Comparison of ENCODE assay signal across 12 cellular contexts in the genomic region with DNA sequence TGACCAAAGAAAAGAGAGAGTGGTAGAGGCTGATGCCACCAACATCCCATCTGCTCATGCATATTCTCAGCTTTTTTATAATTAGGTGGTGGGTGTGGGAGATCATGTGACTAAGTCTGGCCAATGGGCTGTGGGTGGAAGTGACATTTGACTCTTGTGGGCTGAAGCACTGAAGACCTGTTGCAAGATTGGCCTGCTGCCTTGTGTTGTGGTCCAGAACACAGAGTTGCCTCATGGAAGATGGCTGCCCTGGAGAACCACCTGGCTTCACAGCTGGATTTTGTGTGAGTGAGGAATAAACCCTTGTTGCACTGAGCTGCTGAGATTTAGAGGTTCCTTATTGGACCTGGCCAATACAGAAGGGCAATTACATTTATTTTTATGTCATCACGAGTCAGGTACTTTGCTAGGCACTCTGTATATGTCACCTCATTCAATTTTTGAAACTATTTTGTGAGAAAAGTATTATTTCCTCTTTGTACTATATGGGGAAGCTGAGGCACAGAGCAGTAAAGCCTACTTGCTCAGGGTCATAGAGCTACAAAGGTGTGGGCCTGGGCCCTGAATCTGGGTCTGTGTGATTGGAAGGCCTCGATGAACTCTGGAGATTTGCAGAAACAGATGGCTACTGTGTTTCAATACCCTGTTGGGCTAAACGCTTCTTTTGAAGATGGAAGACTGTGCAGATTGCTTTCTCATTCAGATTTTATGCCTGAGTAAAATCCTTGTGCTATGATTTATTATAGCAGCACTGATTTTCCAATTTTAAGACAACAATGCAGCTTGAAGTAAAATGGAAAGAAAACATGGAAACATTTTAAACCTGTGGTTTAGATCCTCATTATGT.
DNase-seq lines count a peak whose midpoint lies in the region; ATAC-seq and TF ChIP-seq lines count a peak whose summit lies in the region.
"Had no signal": no experiment of that assay in that cellular context is flagged by ENCODE, and none has a peak within 500 bp of the region (broad histone marks: within the 10 kb centered on the region; RNA-seq: fewer than 3 reads in every experiment).

No MANE protein-coding gene starts in this region.

- no peaks in the 10 kb centered on the region for H3K36me3 Mint-ChIP-seq in GM23338 (ENCODE audit: low read depth)
- H3K36me3 Mint-ChIP-seq in T-helper 2 cell treated with Interferon-gamma antibody and Interleukin-4, amounts not matched to agents 5 μg/mL and 100 μg/mL, for 36 hours (ENCODE audit: low read depth): no peaks in the 10 kb centered on the region
- H3K36me3 Mint-ChIP-seq: mesothelial cell of epicardium had no signal

- no peaks in the 10 kb centered on the region for H3K9me3 Mint-ChIP-seq in GM23338
- no peaks in the 10 kb centered on the region for H3K9me3 Mint-ChIP-seq in T-helper 2 cell treated with Interferon-gamma antibody and Interleukin-4, amounts not matched to agents 5 μg/mL and 100 μg/mL, for 36 hours
- H3K9me3 Mint-ChIP-seq: activated CD4-positive, alpha-beta memory T cell treated with anti-CD3 and anti-CD28 coated beads, Interleukin-2, amount 10 ng/mL, durations not matched to agents 7 days and 5 days; mesothelial cell of epicardium had no signal

- TF ChIP-seq CTCF in GM23338 (conservative IDR thresholded peaks at IDR 0.05; ENCODE audit: low read depth in 2 of 2): no peak
- no peak for TF ChIP-seq CTCF in OCI-LY7 (conservative IDR thresholded peaks at IDR 0.05; ENCODE audit: low read length)
- no peak for TF ChIP-seq CTCF in ovary (IDR thresholded peaks at IDR 0.05)

- no peaks in the 10 kb centered on the region for H3K27me3 ChIP-seq in GM23338 (ENCODE audit: insufficient read depth)
- H3K27me3 ChIP-seq in ovary: no peaks in the 10 kb centered on the region

- H3K4me1 ChIP-seq in GM23338 (ENCODE audit: insufficient read depth) (no peaks in the 10 kb centered on the region; the same call in 1 of the 2 replicates), OCI-LY7 (ENCODE audit: insufficient read depth, low read length, poor library complexity, severe bottlenecking) (peaks cover 24% of the 10 kb centered on the region), ovary (ENCODE audit: insufficient read depth) (no peaks in the 10 kb centered on the region)

- TSS peak; percentile 94 for BruUV-seq in OCI-LY7 (replicated peaks; lab: Mats Ljungman, UMichigan)

- no peak overlapping the region for H3K4me2 ChIP-seq in GM23338
- peak overlapping the region; percentile 25 for H3K4me2 ChIP-seq in OCI-LY7 (ENCODE audit: low read length)

- H3K9me3 ChIP-seq in OCI-LY7 (ENCODE audit: low read length) (no peaks in the 10 kb centered on the region), ovary (no peaks in the 10 kb centered on the region)

- H3K79me2 ChIP-seq in GM23338 (replicated peaks; ENCODE audit: insufficient read depth) (no peaks in the 10 kb centered on the region), OCI-LY7 (ENCODE audit: insufficient read depth, low read depth, low read length) (no peaks in the 10 kb centered on the region)

- no peak overlapping the region for H3K27ac Mint-ChIP-seq in GM23338
- no peak overlapping the region for H3K27ac Mint-ChIP-seq in T-helper 2 cell treated with Interferon-gamma antibody and Interleukin-4, amounts not matched to agents 5 μg/mL and 100 μg/mL, for 36 hours
- H3K27ac Mint-ChIP-seq: activated CD4-positive, alpha-beta memory T cell treated with anti-CD3 and anti-CD28 coated beads, Interleukin-2, amount 10 ng/mL, durations not matched to agents 7 days and 5 days; mesothelial cell of epicardium had no signal

- H3K4me3 ChIP-seq in GM23338 (no peak overlapping the region), OCI-LY7 (ENCODE audit: low read depth, low read length, poor library complexity, severe bottlenecking) (no peak overlapping the region), ovary (no peak overlapping the region)

- POLR2A ChIA-PET in OCI-LY7 (lab: Charles Lee): interaction anchor here (0.7 to 1.1 kb wide), 2 partner anchors 16 to 21 kb away, joined by 3 to 4 read pairs; no protein-coding TSS in a partner anchor

- 76 to 84% (median 76%) methylated on average over 3 of the region's 3 CpGs for WGBS in ovary, 3 donors

- H3K27ac ChIP-seq in GM23338 (ENCODE audit: low read depth) (no peak overlapping the region), OCI-LY7 (ENCODE audit: low read depth, low read length, poor library complexity, severe bottlenecking) (no peak overlapping the region), ovary (no peak overlapping the region)

- no peak overlapping the region for H3K4me3 Mint-ChIP-seq in GM23338
- no peak overlapping the region for H3K4me3 Mint-ChIP-seq in T-helper 2 cell treated with Interferon-gamma antibody and Interleukin-4, amounts not matched to agents 5 μg/mL and 100 μg/mL, for 36 hours
- H3K4me3 Mint-ChIP-seq: activated CD4-positive, alpha-beta memory T cell treated with anti-CD3 and anti-CD28 coated beads, Interleukin-2, amount 10 ng/mL, durations not matched to agents 7 days and 5 days; mesothelial cell of epicardium had no signal

- H3F3A ChIP-seq in GM23338 (replicated peaks; ENCODE audit: low read depth): no peaks in the 10 kb centered on the region

- no peak for TF ChIP-seq POLR2A in ovary (IDR thresholded peaks at IDR 0.05)

- TF ChIP-seq EP300 in ovary (IDR thresholded peaks at IDR 0.05): no peak

- intact Hi-C loops in OCI-LY7 (cut with micrococcal nuclease; ENCODE audit: unreplicated experiment): no loop called here
- intact Hi-C loops in ovary (cut with DNase I): no loop called here

- H2AFZ ChIP-seq in GM23338 (0 out of 2 replicates have a peak overlapping the region, but pooled peaks have one; percentile 43), OCI-LY7 (ENCODE audit: low read length) (peak overlapping the region; percentile 10; the same call in 1 of the 2 replicates)

- H3K4me1 Mint-ChIP-seq in GM23338: no peaks in the 10 kb centered on the region
- no peaks in the 10 kb centered on the region for H3K4me1 Mint-ChIP-seq in T-helper 2 cell treated with Interferon-gamma antibody and Interleukin-4, amounts not matched to agents 5 μg/mL and 100 μg/mL, for 36 hours (ENCODE audit: low read depth)

- H3K9me2 ChIP-seq in GM23338 (ENCODE audit: insufficient read depth) (no peaks in the 10 kb centered on the region), OCI-LY7 (ENCODE audit: insufficient read depth, low read length) (no peaks in the 10 kb centered on the region)

- H3K27me3 Mint-ChIP-seq in GM23338 (ENCODE audit: insufficient read depth, low read depth, poor library complexity): peaks cover 8% of the 10 kb centered on the region
- no peaks in the 10 kb centered on the region for H3K27me3 Mint-ChIP-seq in T-helper 2 cell treated with Interferon-gamma antibody and Interleukin-4, amounts not matched to agents 5 μg/mL and 100 μg/mL, for 36 hours (ENCODE audit: low read depth)

- CTCF ChIA-PET in OCI-LY7 (lab: Charles Lee; ENCODE audit: unreplicated experiment): no interaction called here

- ATAC-seq in GM23338 (no peak), GM21576 (IDR thresholded peaks at IDR 0.05; ENCODE audit: unreplicated experiment) (no peak)
- ATAC-seq: PC-3 had no signal

- H4K20me1 ChIP-seq in GM23338 (replicated peaks; ENCODE audit: insufficient read depth) (no peaks in the 10 kb centered on the region), OCI-LY7 (ENCODE audit: insufficient read depth, low read length) (no peaks in the 10 kb centered on the region)

- H3K36me3 ChIP-seq in GM23338 (ENCODE audit: insufficient read depth): no peaks in the 10 kb centered on the region
- H3K36me3 ChIP-seq in OCI-LY7 (ENCODE audit: insufficient read depth, low read length): no peaks in the 10 kb centered on the region
- no peaks in the 10 kb centered on the region for H3K36me3 ChIP-seq in ovary

- peak; percentile 57 for DNase-seq in A172 (ENCODE audit: low spot score)
- no peak for DNase-seq in GM23338 (ENCODE audit: low spot score)
- peak; percentile 43 for DNase-seq in OCI-LY7 (ENCODE audit: low spot score)
- peak; percentile 65 for DNase-seq in fibroblast of gingiva (ENCODE audit: low read depth)
- no peak for DNase-seq in ovary
- no peak for DNase-seq in cerebellum (ENCODE audit: low spot score)
- no peak for DNase-seq in T-helper 2 cell treated with Interferon-gamma antibody and Interleukin-4, amounts not matched to agents 5 μg/mL and 100 μg/mL, for 36 hours (ENCODE audit: low spot score)
- DNase-seq: activated CD4-positive, alpha-beta memory T cell treated with anti-CD3 and anti-CD28 coated beads, Interleukin-2, amount 10 ng/mL, durations not matched to agents 7 days and 5 days; Kasumi-1; PC-3 had no signal

TF ChIP-seq in GM23338, 12 proteins besides CTCF, POLR2A, EP300 and RAD21 (continues in another document):
- TF ChIP-seq ZNF114 (CRISPR knock-in tag; IDR thresholded peaks at IDR 0.05): no peak

Comparison
In these comparisons a context has a peak if more than half of its experiments do, and no peak if none do; other contexts are left out.
1. DNase-seq: peak in A172 (single experiment), OCI-LY7 (single experiment) and fibroblast of gingiva (single experiment); none in GM23338 (single experiment), ovary (0 of 5), cerebellum (single experiment) and T-helper 2 cell treated with Interferon-gamma antibody and Interleukin-4, amounts not matched to agents 5 μg/mL and 100 μg/mL, for 36 hours (single experiment).